Comparison of ENCODE assay signal across 15 cellular contexts in the genomic region with DNA sequence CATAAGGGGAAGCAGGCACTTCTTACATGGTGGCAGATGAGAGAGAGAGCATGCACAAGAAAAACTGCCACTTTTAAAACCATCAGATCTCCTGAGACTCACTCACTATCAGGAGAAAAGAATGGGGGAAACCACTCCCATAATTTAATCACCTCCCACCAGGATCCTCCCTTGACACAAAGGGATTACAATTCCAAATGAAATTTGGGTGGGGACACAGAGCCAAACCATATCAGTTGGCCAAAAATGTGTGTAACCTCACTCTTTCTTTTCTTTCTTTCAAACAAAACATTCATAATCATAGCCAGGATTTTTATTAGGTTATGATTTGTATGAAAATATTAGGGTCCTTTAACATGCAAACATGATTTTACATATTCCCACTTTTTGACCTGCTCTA.
DNase-seq lines count a peak whose midpoint lies in the region; ATAC-seq and TF ChIP-seq lines count a peak whose summit lies in the region.
"Had no signal": no experiment of that assay in that cellular context is flagged by ENCODE, and none has a peak within 500 bp of the region (broad histone marks: within the 10 kb centered on the region; RNA-seq: fewer than 3 reads in every experiment).

No MANE protein-coding gene starts in this region.

- no peaks in the 10 kb centered on the region for H3K4me1 Mint-ChIP-seq in activated CD4-positive, alpha-beta T cell treated with anti-CD3 and anti-CD28 coated beads, Interleukin-2, amount 10 ng/mL, durations not matched to agents 7 days and 5 days

- H3K4me3 ChIP-seq in esophagus muscularis mucosa (no peak overlapping the region), osteoblast (ENCODE audit: insufficient read depth, low read length) (no peak overlapping the region)
- H3K4me3 ChIP-seq: transverse colon had no signal

- H3K4me3 Mint-ChIP-seq in activated CD4-positive, alpha-beta T cell treated with anti-CD3 and anti-CD28 coated beads, Interleukin-2, amount 10 ng/mL, durations not matched to agents 7 days and 5 days: no peak overlapping the region
- H3K4me3 Mint-ChIP-seq: activated CD4-positive, alpha-beta memory T cell treated with anti-CD3 and anti-CD28 coated beads for 36 hours; neural crest cell had no signal

- H3K27me3 ChIP-seq in esophagus muscularis mucosa (no peaks in the 10 kb centered on the region), osteoblast (ENCODE audit: insufficient read depth, low read length) (no peaks in the 10 kb centered on the region)
- H3K27me3 ChIP-seq: transverse colon had no signal

- H4K20me1 ChIP-seq in osteoblast (ENCODE audit: insufficient read depth, low read length): no peaks in the 10 kb centered on the region

- intact Hi-C loops in esophagus muscularis mucosa (cut with DNase I): no loop called here

- peak overlapping the region in 3 of 4 donors; percentile 21 to 27 (median 21) for H3K27ac ChIP-seq in esophagus muscularis mucosa (replicated peaks in 1 of 4)
- peak overlapping the region; percentile 72 for H3K27ac ChIP-seq in osteoblast (ENCODE audit: low read depth, low read length)

- H3K27me3 Mint-ChIP-seq in activated CD4-positive, alpha-beta T cell treated with anti-CD3 and anti-CD28 coated beads, Interleukin-2, amount 10 ng/mL, durations not matched to agents 7 days and 5 days: no peaks in the 10 kb centered on the region
- H3K27me3 Mint-ChIP-seq: activated CD4-positive, alpha-beta memory T cell treated with anti-CD3 and anti-CD28 coated beads for 36 hours had no signal

- H3K9me3 Mint-ChIP-seq in activated CD4-positive, alpha-beta T cell treated with anti-CD3 and anti-CD28 coated beads, Interleukin-2, amount 10 ng/mL, durations not matched to agents 7 days and 5 days: no peaks in the 10 kb centered on the region

- POLR2A ChIA-PET in activated CD4-positive, alpha-beta T cell treated with anti-CD3 and anti-CD28 coated beads, Interleukin-2, amount 10 ng/mL, durations not matched to agents 7 days and 5 days (lab: Charles Lee): no interaction called here

- TF ChIP-seq POLR2A in esophagus muscularis mucosa (IDR thresholded peaks at IDR 0.05; ENCODE audit: low read depth): no peak

- H3K4me2 ChIP-seq in osteoblast (ENCODE audit: insufficient read depth, low read length): peak overlapping the region; percentile 56

- DNase-seq in EH (ENCODE audit: low read depth) (peak; percentile 37), NCI-H69 (lab: John Stamatoyannopoulos, UW) (peak; percentile 20), esophagus muscularis mucosa (ENCODE audit: extremely low spot score) (no peak), osteoblast (ENCODE audit: insufficient read length, low spot score, missing footprints) (no peak), SHP77 treated with DMSO at 0.1 percent for 48 hours (lab: John Stamatoyannopoulos, UW) (no peak)
- DNase-seq in activated CD4-positive, alpha-beta T cell treated with anti-CD3 and anti-CD28 coated beads, Interleukin-2, amount 10 ng/mL, durations not matched to agents 7 days and 5 days: no peak
- DNase-seq: activated CD4-positive, alpha-beta memory T cell treated with anti-CD3 and anti-CD28 coated beads for 36 hours; activated T-cell treated with anti-CD3 and anti-CD28 coated beads, Interleukin-2, amount 50 U/mL, for 48 hours; GOT3; SIG-M5; stimulated activated CD4-positive, alpha-beta T cell treated with anti-CD3 and anti-CD28 coated beads, Interleukin-4, amount 100 ng/mL, for 1 hour; transverse colon had no signal

- no peak for ATAC-seq in GM21825 (IDR thresholded peaks at IDR 0.05; ENCODE audit: unreplicated experiment)
- ATAC-seq in HG03159 (IDR thresholded peaks at IDR 0.05; ENCODE audit: unreplicated experiment): no peak

- H3K27ac Mint-ChIP-seq in activated CD4-positive, alpha-beta T cell treated with anti-CD3 and anti-CD28 coated beads, Interleukin-2, amount 10 ng/mL, durations not matched to agents 7 days and 5 days: no peak overlapping the region
- H3K27ac Mint-ChIP-seq: activated CD4-positive, alpha-beta memory T cell treated with anti-CD3 and anti-CD28 coated beads for 36 hours had no signal

- CTCF ChIA-PET in activated CD4-positive, alpha-beta T cell treated with anti-CD3 and anti-CD28 coated beads, Interleukin-2, amount 10 ng/mL, durations not matched to agents 7 days and 5 days (lab: Charles Lee): no interaction called here

- TF ChIP-seq EP300 in esophagus muscularis mucosa (IDR thresholded peaks at IDR 0.05): no peak

- no peak for TF ChIP-seq CTCF in esophagus muscularis mucosa (IDR thresholded peaks at IDR 0.05)
- TF ChIP-seq CTCF in osteoblast (IDR thresholded peaks at IDR 0.05; ENCODE audit: extremely low read depth, low read depth, low read length): no peak

- H3K4me1 ChIP-seq in esophagus muscularis mucosa: peaks cover 0 to 22% (median 19%) of the 10 kb centered on the region in 4 donors
- H3K4me1 ChIP-seq in osteoblast (ENCODE audit: insufficient read depth, low read length): peaks cover 51% of the 10 kb centered on the region
- H3K4me1 ChIP-seq: transverse colon had no signal

- H3K9me3 ChIP-seq in esophagus muscularis mucosa (no peaks in the 10 kb centered on the region), osteoblast (ENCODE audit: low read depth, low read length) (no peaks in the 10 kb centered on the region)
- H3K9me3 ChIP-seq: transverse colon had no signal

- H3K36me3 Mint-ChIP-seq in activated CD4-positive, alpha-beta T cell treated with anti-CD3 and anti-CD28 coated beads, Interleukin-2, amount 10 ng/mL, durations not matched to agents 7 days and 5 days (ENCODE audit: low read depth): no peaks in the 10 kb centered on the region
- H3K36me3 Mint-ChIP-seq: activated CD4-positive, alpha-beta memory T cell treated with anti-CD3 and anti-CD28 coated beads for 36 hours had no signal

- H2AFZ ChIP-seq in osteoblast (ENCODE audit: low read length): no peak overlapping the region

- H3K36me3 ChIP-seq in esophagus muscularis mucosa: no peaks in the 10 kb centered on the region
- no peaks in the 10 kb centered on the region for H3K36me3 ChIP-seq in osteoblast (ENCODE audit: insufficient read depth, low read length)
- H3K36me3 ChIP-seq: transverse colon had no signal

- no peaks in the 10 kb centered on the region for H3K79me2 ChIP-seq in osteoblast (ENCODE audit: insufficient read depth, low read length)

Comparison
In these comparisons a context has a peak if more than half of its experiments do, and no peak if none do; other contexts are left out.
1. DNase-seq: peak in EH (single experiment) and NCI-H69 (single experiment); none in esophagus muscularis mucosa (single experiment), osteoblast (single experiment), SHP77 treated with DMSO at 0.1 percent for 48 hours (single experiment) and activated CD4-positive, alpha-beta T cell treated with anti-CD3 and anti-CD28 coated beads, Interleukin-2, amount 10 ng/mL, durations not matched to agents 7 days and 5 days (single experiment).